ENCODE assay signal across 8 cellular contexts in the genomic region with DNA sequence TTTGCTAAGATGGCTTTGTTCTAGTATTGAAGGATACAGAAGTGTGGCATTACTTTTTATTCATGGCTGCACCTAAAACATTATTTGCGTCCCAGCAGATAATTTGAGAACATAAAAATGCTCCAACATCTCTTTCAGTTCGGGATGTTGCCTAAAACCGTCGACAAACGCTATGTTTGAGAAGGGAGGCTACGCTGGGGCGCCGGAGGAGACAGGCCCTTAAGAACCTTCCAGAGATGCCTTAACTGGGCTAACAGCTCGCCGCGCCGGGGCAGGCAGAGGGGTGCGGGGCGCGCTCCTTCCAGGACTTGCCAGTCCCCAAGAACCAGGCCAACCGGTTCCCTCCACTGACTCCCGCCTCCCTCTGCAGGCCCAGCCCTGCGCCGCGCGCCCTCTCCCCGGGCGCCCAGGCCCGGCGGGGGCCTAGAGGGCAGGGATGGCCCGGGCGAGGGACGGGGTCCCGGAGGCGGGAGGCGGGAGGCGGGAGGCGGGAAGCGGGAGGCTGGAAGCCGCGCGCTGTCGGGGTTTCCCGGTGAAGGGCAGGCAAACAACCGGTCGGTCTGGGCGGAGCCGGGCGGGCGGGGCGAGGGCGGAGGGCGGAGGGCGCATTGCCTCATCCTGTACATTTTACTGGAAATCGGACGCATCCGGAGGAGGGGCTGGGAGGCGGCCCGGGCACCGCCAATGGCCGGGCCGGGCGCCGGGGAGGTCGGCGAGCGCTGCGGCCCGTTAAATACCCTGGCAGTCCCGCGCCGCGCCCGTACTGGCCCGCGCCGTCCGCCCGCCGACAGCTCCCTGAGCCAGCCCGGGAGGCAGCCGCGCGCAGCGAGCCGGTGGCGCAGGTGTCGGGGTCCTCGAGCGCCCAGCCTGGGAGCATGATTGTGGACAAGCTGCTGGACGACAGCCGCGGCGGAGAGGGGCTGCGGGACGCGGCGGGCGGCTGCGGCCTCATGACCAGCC.
DNase-seq lines count a peak whose midpoint lies in the region; ATAC-seq and TF ChIP-seq lines count a peak whose summit lies in the region.

A gene with protein sequence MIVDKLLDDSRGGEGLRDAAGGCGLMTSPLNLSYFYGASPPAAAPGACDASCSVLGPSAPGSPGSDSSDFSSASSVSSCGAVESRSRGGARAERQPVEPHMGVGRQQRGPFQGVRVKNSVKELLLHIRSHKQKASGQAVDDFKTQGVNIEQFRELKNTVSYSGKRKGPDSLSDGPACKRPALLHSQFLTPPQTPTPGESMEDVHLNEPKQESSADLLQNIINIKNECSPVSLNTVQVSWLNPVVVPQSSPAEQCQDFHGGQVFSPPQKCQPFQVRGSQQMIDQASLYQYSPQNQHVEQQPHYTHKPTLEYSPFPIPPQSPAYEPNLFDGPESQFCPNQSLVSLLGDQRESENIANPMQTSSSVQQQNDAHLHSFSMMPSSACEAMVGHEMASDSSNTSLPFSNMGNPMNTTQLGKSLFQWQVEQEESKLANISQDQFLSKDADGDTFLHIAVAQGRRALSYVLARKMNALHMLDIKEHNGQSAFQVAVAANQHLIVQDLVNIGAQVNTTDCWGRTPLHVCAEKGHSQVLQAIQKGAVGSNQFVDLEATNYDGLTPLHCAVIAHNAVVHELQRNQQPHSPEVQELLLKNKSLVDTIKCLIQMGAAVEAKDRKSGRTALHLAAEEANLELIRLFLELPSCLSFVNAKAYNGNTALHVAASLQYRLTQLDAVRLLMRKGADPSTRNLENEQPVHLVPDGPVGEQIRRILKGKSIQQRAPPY (plus strand): TSS at position 761 of the 960 bp plus-strand sequence. CDS start 115 bp downstream, at position 876.

- H3K4me3 ChIP-seq in astrocyte of the cerebellum (ENCODE audit: low read depth, low read length), result peak within 1 kb of the TSS; percentile 96

- DNase-seq in NCI-H2081 (lab: John Stamatoyannopoulos, UW), result peak; percentile 83 to 85
- DNase-seq in T-helper 9 cell, result peak; percentile 90
- DNase-seq in astrocyte of the cerebellum (ENCODE audit: low read depth), result peak; percentile 78
- peak; percentile 89 for DNase-seq in hippocampal formation (lab: John Stamatoyannopoulos, UW)
- peak; percentile 83 for DNase-seq in retina
- DNase-seq in NCI-H187 (lab: John Stamatoyannopoulos, UW), result no peak

- in situ Hi-C loops in astrocyte of the cerebellum (cut with HindIII; ENCODE audit: low sequenced_read_pairs), result no loop called here

- TF ChIP-seq CTCF in astrocyte of the cerebellum (IDR thresholded peaks at IDR 0.05; ENCODE audit: low read depth, low read length, missing control alignments), result no peak

- peak; percentile 49 for ATAC-seq in GM18499 (IDR thresholded peaks at IDR 0.05; ENCODE audit: insufficient read depth, unreplicated experiment)
- ATAC-seq in HG02885 (IDR thresholded peaks at IDR 0.05; ENCODE audit: poor library complexity, unreplicated experiment), result peak; percentile 78

Comparison
In these comparisons a context has a peak if more than half of its experiments do, and no peak if none do; other contexts are left out.
1. DNase-seq: peak in NCI-H2081 (2 of 2), T-helper 9 cell (single experiment), astrocyte of the cerebellum (single experiment), hippocampal formation (2 of 2) and retina (single experiment); none in NCI-H187 (0 of 2).